In genomic region chr14:47863441-47863840, GRCh38 we compare ENCODE assay signal across 24 cellular contexts.
"Had no signal": no experiment of that assay in that cellular context is flagged by ENCODE, and none has a peak within 500 bp of the region (broad histone marks: within the 10 kb centered on the region; RNA-seq: fewer than 3 reads in every experiment).

No MANE protein-coding gene starts in this region.

- H3K27me3 ChIP-seq: MG63 had no signal

- ATAC-seq: K562, T-cell had no signal

- DNase-seq: Kasumi-1; MG63; NCI-H1092; NCI-H1105 treated with DMSO at 0.1 percent for 48 hours; NCI-H1417 treated with DMSO at 0.1 percent for 48 hours; NCI-H146; NCI-H1694 treated with DMSO at 0.1 percent for 48 hours; NCI-H1930; NCI-H2081; NCI-H2107; NCI-H2227 treated with DMSO at 0.1 percent for 48 hours; NCI-H524; NCI-H748 treated with DMSO at 0.1 percent for 48 hours; NK-92 treated with Interleukin-12 subunit alpha and Interleukin-12 subunit beta, amount 100 ng/mL, for 24 hours; OCI-M1; Right ventricle myocardium superior; RPMI8226; SIG-M5; SK-N-SH; SW 1271; T-cell had no signal

- H3K9me2 ChIP-seq: SK-N-SH had no signal

- H3K9me3 ChIP-seq: MG63, SK-N-SH had no signal

- H3K4me2 ChIP-seq: KMS-11, SK-N-SH had no signal

- H3K27ac ChIP-seq: HL-60, KMS-11 had no signal

- H3K9ac ChIP-seq: KMS-11, SK-N-SH had no signal

- H3K4me3 ChIP-seq: K562, MG63 had no signal

- H3K36me3 ChIP-seq: MG63 had no signal
